Comparison of ENCODE assay signal across 31 cellular contexts in genomic region chr14:44166611-44167010, GRCh38.
DNase-seq lines count a peak whose midpoint lies in the region; ATAC-seq, FAIRE-seq and TF ChIP-seq lines count a peak whose summit lies in the region.
"Had no signal": no experiment of that assay in that cellular context is flagged by ENCODE, and none has a peak within 500 bp of the region (broad histone marks: within the 10 kb centered on the region; RNA-seq: fewer than 3 reads in every experiment).

No MANE protein-coding gene starts in this region.

- no peak overlapping the region for H3K9ac ChIP-seq in HepG2 (ENCODE audit: insufficient read depth, low read depth, low read length)
- H3K9ac ChIP-seq: BLaER1; BLaER1 treated with 17β-estradiol and CSF1 and Interleukin-3, amounts not matched to agents 10 nM and 100 nM had no signal

- H3K4me2 ChIP-seq in HepG2 (ENCODE audit: low read depth, low read length): no peak overlapping the region
- H3K4me2 ChIP-seq: A549; BLaER1; BLaER1 treated with 17β-estradiol and CSF1 and Interleukin-3, amounts not matched to agents 10 nM and 100 nM had no signal

- ATAC-seq in HepG2 (no peak), right lobe of liver (no peak), HG02678 (IDR thresholded peaks at IDR 0.05; ENCODE audit: unreplicated experiment) (no peak)
- ATAC-seq: A549; CD8-positive, alpha-beta T cell had no signal

- no peak for TF ChIP-seq RAD21 in HepG2 (CRISPR knock-in tag; IDR thresholded peaks at IDR 0.05)

- DNase-seq in HepG2 (ENCODE audit: low spot score): no peak
- DNase-seq in right lobe of liver: no peak
- DNase-seq in SJCRH30: no peak
- DNase-seq: 8988T; ACHN; AML-193; BE2C; C1 segment of cervical spinal cord; Caco-2; Calu3; CD4-positive, alpha-beta memory T cell; CD4-positive, alpha-beta T cell; CD4-positive, CD25-positive, alpha-beta regulatory T cell; CD8-positive, alpha-beta memory T cell; CD8-positive, alpha-beta T cell; COR-L47; DMS 273 treated with DMSO at 0.1 percent for 48 hours; DMS153; DMS53; DMS79; DMS79 treated with DMSO at 0.1 percent for 48 hours; DND-41; EL had no signal

- H3K27ac ChIP-seq in HepG2 (ENCODE audit: extremely low read length, insufficient read depth, low read length): no peak overlapping the region
- no peak overlapping the region for H3K27ac ChIP-seq in right lobe of liver
- H3K27ac ChIP-seq in SJCRH30: peak overlapping the region; percentile 90; the same call in 1 of the 2 replicates
- H3K27ac ChIP-seq: 22Rv1; A549; BLaER1; BLaER1 treated with 17β-estradiol and CSF1 and Interleukin-3, amounts not matched to agents 10 nM and 100 nM; C4-2B had no signal

- CTCF ChIA-PET in HepG2 (lab: Yijun Ruan, JAX; ENCODE audit: low intra/inter-chr PET ratio, low total read pairs): no interaction called here

- in situ Hi-C loops in HepG2 (cut with HindIII; ENCODE audit: extremely low pct_ligation_motif_present, low pct_unique_long_range_greater_than_20kb): no loop called here

- H3K36me3 ChIP-seq in HepG2 (replicated peaks in 1 of 2; ENCODE audit: control insufficient read depth in 1 of 2, insufficient read depth in 2 of 2, low read length in 2 of 2): no peaks in the 10 kb centered on the region
- H3K36me3 ChIP-seq in right lobe of liver: no peaks in the 10 kb centered on the region
- H3K36me3 ChIP-seq in SJCRH30: no peaks in the 10 kb centered on the region
- H3K36me3 ChIP-seq: BE2C; BLaER1; BLaER1 treated with 17β-estradiol and CSF1 and Interleukin-3, amounts not matched to agents 10 nM and 100 nM had no signal

- FAIRE-seq in HepG2 (lab: Jason Lieb, UNC): no peak
- FAIRE-seq: A204.1, A549, D721Med had no signal

- no peaks in the 10 kb centered on the region for H3K79me2 ChIP-seq in HepG2 (ENCODE audit: insufficient read depth, low read length)

- H3K27me3 ChIP-seq in HepG2 (ENCODE audit: control insufficient read depth in 1 of 2, insufficient read depth in 2 of 2, low read length in 2 of 2) (no peaks in the 10 kb centered on the region), right lobe of liver (no peaks in the 10 kb centered on the region), SJCRH30 (no peaks in the 10 kb centered on the region)
- H3K27me3 ChIP-seq: BE2C; BLaER1; BLaER1 treated with 17β-estradiol and CSF1 and Interleukin-3, amounts not matched to agents 10 nM and 100 nM had no signal

- no peak for TF ChIP-seq EP300 in HepG2 (IDR thresholded peaks at IDR 0.05; ENCODE audit: low read depth in 2 of 2, low read length in 2 of 2)
- no peak for TF ChIP-seq EP300 in HepG2 (CRISPR knock-in tag; IDR thresholded peaks at IDR 0.05; ENCODE audit: borderline replicate concordance)

- no peak for TF ChIP-seq CTCF in HepG2 (CRISPR knock-in tag; IDR thresholded peaks at IDR 0.05)
- no peak for TF ChIP-seq CTCF in right lobe of liver (IDR thresholded peaks at IDR 0.05)

- BruUV-seq in HepG2 (replicated peaks; lab: Mats Ljungman, UMichigan): no TSS peak

- H3K4me3 ChIP-seq in HepG2 (replicated peaks in 1 of 3; ENCODE audit: insufficient read depth in 1 of 3, low read depth in 2 of 3, low read length in 3 of 3): no peak overlapping the region
- H3K4me3 ChIP-seq in right lobe of liver: no peak overlapping the region
- no peak overlapping the region for H3K4me3 ChIP-seq in SJCRH30
- H3K4me3 ChIP-seq: A549; BLaER1; BLaER1 treated with 17β-estradiol and CSF1 and Interleukin-3, amounts not matched to agents 10 nM and 100 nM had no signal

- POLR2A ChIA-PET in HepG2 (lab: Yijun Ruan, JAX): no interaction called here

- H3K4me1 ChIP-seq in HepG2 (ENCODE audit: insufficient read depth, low read length) (peaks cover 10% of the 10 kb centered on the region), right lobe of liver (peaks cover 0 to 6% (median 0%) of the 10 kb centered on the region in 4 donors), SJCRH30 (peaks cover 28% of the 10 kb centered on the region)
- H3K4me1 ChIP-seq: A549, BE2C, BLaER1, Caco-2 had no signal

- H4K20me1 ChIP-seq in HepG2 (ENCODE audit: insufficient read depth, low read length): no peaks in the 10 kb centered on the region
- H4K20me1 ChIP-seq: BLaER1; BLaER1 treated with 17β-estradiol and CSF1 and Interleukin-3, amounts not matched to agents 10 nM and 100 nM had no signal

- WGBS in HepG2 (ENCODE audit: low lambda C conversion rate): 3% methylated on average over 2 of the region's 2 CpGs
- 66% methylated on average over 2 of the region's 2 CpGs for WGBS in right lobe of liver (ENCODE audit: insufficient coverage, low coverage, low lambda C conversion rate, missing lambda C conversion rate)

- TF ChIP-seq POLR2A in HepG2 (IDR thresholded peaks at IDR 0.05; ENCODE audit: insufficient read depth in 1 of 2, low read depth in 2 of 2, low read length in 2 of 2) (no peak), right lobe of liver (IDR thresholded peaks at IDR 0.05) (no peak)

- H3K9me3 ChIP-seq in HepG2 (ENCODE audit: low read length) (no peaks in the 10 kb centered on the region), right lobe of liver (no peaks in the 10 kb centered on the region), SJCRH30 (replicated peaks) (0 out of 2 replicates have a peak, but pooled peaks cover 2% of the 10 kb centered on the region)
- H3K9me3 ChIP-seq: A549, BE2C had no signal

- H2AFZ ChIP-seq in HepG2 (ENCODE audit: low read length): no peak overlapping the region

- intact Hi-C loops in HepG2 (cut with micrococcal nuclease; ENCODE audit: unreplicated experiment) (no loop called here), right lobe of liver (cut with DNase I) (no loop called here)

TF ChIP-seq in HepG2, 621 proteins besides CTCF, POLR2A, EP300 and RAD21:
- TF ChIP-seq FOXO1 (CRISPR knock-in tag; IDR thresholded peaks at IDR 0.05): no peak
- TF ChIP-seq ZNF678 (CRISPR knock-in tag; IDR thresholded peaks at IDR 0.05): no peak
- no peak for TF ChIP-seq TIGD3 (CRISPR knock-in tag; IDR thresholded peaks at IDR 0.05; ENCODE audit: borderline replicate concordance)
- no peak for TF ChIP-seq YY1 (IDR thresholded peaks at IDR 0.05; ENCODE audit: insufficient read depth, insufficient replicate concordance, low read depth, low read length)
- peak; percentile 92 for TF ChIP-seq ATF7 (IDR thresholded peaks at IDR 0.05)
- no peak for TF ChIP-seq ATF7 (CRISPR knock-in tag; IDR thresholded peaks at IDR 0.05)
- no peak for TF ChIP-seq ZNF781 (CRISPR knock-in tag; IDR thresholded peaks at IDR 0.05; ENCODE audit: borderline replicate concordance, not compliant biosample characterization)
TF ChIP-seq in HepG2: peak in this region for 1.
